ENCODE assay signal across 18 cellular contexts in the genomic region with DNA sequence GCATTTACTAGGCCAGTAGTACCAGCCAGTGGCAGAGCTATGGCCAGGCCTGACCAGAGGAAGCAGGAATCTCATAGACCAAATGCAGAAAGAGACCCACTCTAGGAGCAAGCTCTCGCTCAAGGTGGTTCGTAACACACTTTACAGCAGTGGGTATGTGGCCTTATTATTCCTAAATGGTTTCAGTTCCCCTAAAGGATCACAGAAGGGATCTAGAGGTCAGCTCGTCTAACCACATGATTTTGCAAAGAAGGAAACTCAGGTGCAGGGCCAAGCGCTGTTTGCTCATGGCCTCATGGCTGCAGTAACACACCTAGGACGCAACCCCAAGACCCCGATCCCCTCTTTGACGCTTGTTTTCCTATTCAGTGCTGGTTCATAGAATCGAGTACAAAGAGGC.
DNase-seq lines count a peak whose midpoint lies in the region; ATAC-seq and TF ChIP-seq lines count a peak whose summit lies in the region.
"Had no signal": no experiment of that assay in that cellular context is flagged by ENCODE, and none has a peak within 500 bp of the region (broad histone marks: within the 10 kb centered on the region; RNA-seq: fewer than 3 reads in every experiment).

No MANE protein-coding gene starts in this region.

- peaks cover 20% of the 10 kb centered on the region for H3K4me1 ChIP-seq in DOHH2 (ENCODE audit: control insufficient read depth, low read length)

- no peaks in the 10 kb centered on the region for H3F3A ChIP-seq in DOHH2 (ENCODE audit: control insufficient read depth, insufficient read depth)

- H3K9me3 Mint-ChIP-seq in naive B cell, result peaks cover 0 to under 1% (median 0%) of the 10 kb centered on the region in 7 donors

- TF ChIP-seq CTCF in DOHH2 (IDR thresholded peaks at IDR 0.05; ENCODE audit: low read depth, low read length, poor library complexity, severe bottlenecking), result no peak

- H3K79me2 ChIP-seq in DOHH2 (ENCODE audit: control insufficient read depth, low read length), result no peaks in the 10 kb centered on the region

- peak overlapping the region; percentile 41 to 94 (median 80) for H3K27ac Mint-ChIP-seq in naive B cell
- H3K27ac Mint-ChIP-seq: activated CD4-positive, alpha-beta T cell treated with anti-CD3 and anti-CD28 coated beads for 36 hours had no signal

- no peaks in the 10 kb centered on the region for H3K9me3 ChIP-seq in DOHH2 (ENCODE audit: control insufficient read depth, insufficient read depth, low read length)
- H3K9me3 ChIP-seq: heart left ventricle had no signal

- H4K20me1 ChIP-seq in DOHH2 (ENCODE audit: control insufficient read depth, insufficient read depth, low read depth, low read length), result no peaks in the 10 kb centered on the region

- peak overlapping the region; percentile 50 for H3K4me2 ChIP-seq in DOHH2 (ENCODE audit: low read length)

- H3K4me1 Mint-ChIP-seq in naive B cell, result peaks cover 31 to 37% (median 35%) of the 10 kb centered on the region in 3 donors
- H3K4me1 Mint-ChIP-seq: activated CD4-positive, alpha-beta T cell treated with anti-CD3 and anti-CD28 coated beads for 36 hours had no signal

- H3K9me2 ChIP-seq in DOHH2 (replicated peaks; ENCODE audit: control insufficient read depth, low read length), result no peaks in the 10 kb centered on the region

- H3K36me3 Mint-ChIP-seq in naive B cell, result peaks cover 30 to 42% of the 10 kb centered on the region in 2 donors

- H3K36me3 ChIP-seq in DOHH2 (ENCODE audit: control insufficient read depth, low read length), result peaks cover 68% of the 10 kb centered on the region

- H3K4me3 ChIP-seq in DOHH2 (ENCODE audit: low read length), result no peak overlapping the region
- H3K4me3 ChIP-seq: heart left ventricle had no signal

- intact Hi-C loops in Right ventricle myocardium inferior (cut with DNase I), result no loop called here

- H3K27me3 Mint-ChIP-seq in naive B cell, result no peaks in the 10 kb centered on the region
- H3K27me3 Mint-ChIP-seq: activated CD4-positive, alpha-beta T cell treated with anti-CD3 and anti-CD28 coated beads for 36 hours had no signal

- H3K4me3 Mint-ChIP-seq in naive B cell, result peak overlapping the region in 2 of 8 donors; percentile 24 to 57
- H3K4me3 Mint-ChIP-seq: activated CD4-positive, alpha-beta T cell treated with anti-CD3 and anti-CD28 coated beads for 36 hours had no signal

- H3K27me3 ChIP-seq in DOHH2 (ENCODE audit: control insufficient read depth, low read length), result no peaks in the 10 kb centered on the region
- H3K27me3 ChIP-seq: heart left ventricle had no signal

- peak; percentile 73 for DNase-seq in RPMI8226
- DNase-seq in naive B cell, result peak; percentile 19
- DNase-seq in HCEC 1CT, result no peak
- no peak for DNase-seq in Right ventricle myocardium inferior (ENCODE audit: missing footprints)
- DNase-seq in NCI-H1694 treated with DMSO at 0.1 percent for 48 hours (lab: John Stamatoyannopoulos, UW), result no peak
- DNase-seq: activated CD4-positive, alpha-beta T cell treated with anti-CD3 and anti-CD28 coated beads for 36 hours; activated T-cell treated with anti-CD3 and anti-CD28 coated beads, Interleukin-2, amount 50 U/mL, for 48 hours; amniotic stem cell; cortex of kidney; GOT3; heart left ventricle; left colon; stimulated activated CD4-positive, alpha-beta T cell treated with anti-CD3 and anti-CD28 coated beads, Interleukin-1b, Interleukin-23, amount 100 ng/mL, for 48 hours; stimulated activated CD8-positive, alpha-beta memory T cell treated with anti-CD3 and anti-CD28 coated beads, Interleukin-4, amount 100 ng/mL, for 48 hours had no signal

- peak; percentile 48 for ATAC-seq in HG02885 (IDR thresholded peaks at IDR 0.05; ENCODE audit: poor library complexity, unreplicated experiment)
- peak; percentile 64 to 77 for ATAC-seq in naive B cell (ENCODE audit: low read depth in 2 of 2)
- no peak for ATAC-seq in Right ventricle myocardium inferior
- no peak for ATAC-seq in GM18873 (IDR thresholded peaks at IDR 0.05; ENCODE audit: low FRiP score, unreplicated experiment)
- ATAC-seq: activated CD4-positive, alpha-beta T cell treated with anti-CD3 and anti-CD28 coated beads for 36 hours; esophagus mucosa; heart left ventricle; left colon had no signal

- peak overlapping the region; percentile 41 for H3K27ac ChIP-seq in DOHH2 (ENCODE audit: low read depth, low read length)
- H3K27ac ChIP-seq: heart left ventricle had no signal

Comparison
In these comparisons a context has a peak if more than half of its experiments do, and no peak if none do; other contexts are left out.
1. ATAC-seq: peak in HG02885 (single experiment) and naive B cell (2 of 2); none in Right ventricle myocardium inferior (single experiment) and GM18873 (single experiment).
2. DNase-seq: peak in RPMI8226 (single experiment) and naive B cell (single experiment); none in HCEC 1CT (single experiment), Right ventricle myocardium inferior (single experiment) and NCI-H1694 treated with DMSO at 0.1 percent for 48 hours (single experiment).